21 cellular contexts compared by ENCODE assay signal in genomic region chr15:69602921-69603320, GRCh38.
"Had no signal": no experiment of that assay in that cellular context is flagged by ENCODE, and none has a peak within 500 bp of the region (broad histone marks: within the 10 kb centered on the region; RNA-seq: fewer than 3 reads in every experiment).

No MANE protein-coding gene starts in this region.

- H3K4me2 ChIP-seq: hepatocyte had no signal

- H2AFZ ChIP-seq: hepatocyte had no signal

- H3K4me3 ChIP-seq: colonic mucosa, hepatocyte, pancreas, psoas muscle, sigmoid colon, skin epidermis had no signal

- H3K79me2 ChIP-seq: hepatocyte had no signal

- H3K4me1 ChIP-seq: colonic mucosa, foreskin keratinocyte, sigmoid colon had no signal

- H3K36me3 ChIP-seq: colonic mucosa, pancreas, sigmoid colon had no signal

- DNase-seq: colonic mucosa; dermis blood vessel endothelial cell; erythroblast; foreskin keratinocyte; head of caudate nucleus; kidney; left cardiac atrium; mesendoderm; naive B cell; occipital lobe; psoas muscle; retina; sigmoid colon; stimulated activated CD4-positive, alpha-beta T cell treated with anti-CD3 and anti-CD28 coated beads, Interleukin-2, amount 100 ng/mL, for 24 hours; stimulated activated CD4-positive, alpha-beta T cell treated with anti-CD3 and anti-CD28 coated beads, Interleukin-4, amount 100 ng/mL, for 4 hours; stimulated activated naive CD4-positive, alpha-beta T cell treated with Interleukin-2 at 50 U/mL for 16 hours; trophoblast cell had no signal

- H3K27me3 ChIP-seq: pancreas, sigmoid colon had no signal

- H3K27ac ChIP-seq: colonic mucosa, foreskin keratinocyte, hepatocyte, psoas muscle, sigmoid colon, skin epidermis had no signal

- H3K9me3 ChIP-seq: colonic mucosa, pancreas, psoas muscle, sigmoid colon had no signal

- ATAC-seq: foreskin keratinocyte, left cardiac atrium, psoas muscle had no signal

- H3K9me3 Mint-ChIP-seq: naive B cell had no signal

- H3K27ac Mint-ChIP-seq: naive B cell, nephron had no signal

- H3K4me3 Mint-ChIP-seq: naive B cell, nephron had no signal
